In the genomic region with DNA sequence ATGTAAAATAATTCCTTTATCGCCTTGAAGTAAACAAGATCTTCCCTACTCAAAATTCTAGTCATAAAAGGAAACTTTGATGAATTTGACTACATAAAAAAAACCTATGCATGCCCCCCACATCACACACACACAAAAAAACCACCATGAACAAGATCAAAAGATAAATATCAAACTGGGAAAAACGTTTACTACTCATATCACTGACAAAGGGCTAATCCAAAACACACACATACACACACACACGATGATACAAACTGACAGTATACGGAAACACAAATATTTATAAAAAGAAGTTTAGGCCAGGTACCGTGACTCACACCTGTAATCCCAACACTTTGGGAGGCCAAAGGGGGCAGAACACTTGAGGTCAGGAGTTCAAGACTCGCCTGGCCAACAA, we compare ENCODE assay signal across 20 cellular contexts.
DNase-seq lines count a peak whose midpoint lies in the region; ATAC-seq and TF ChIP-seq lines count a peak whose summit lies in the region.
"Had no signal": no experiment of that assay in that cellular context is flagged by ENCODE, and none has a peak within 500 bp of the region (broad histone marks: within the 10 kb centered on the region; RNA-seq: fewer than 3 reads in every experiment).

No MANE protein-coding gene starts in this region.

- H3K36me3 Mint-ChIP-seq in activated CD4-positive, alpha-beta T cell treated with anti-CD3 and anti-CD28 coated beads for 36 hours (ENCODE audit: low read depth) = peaks cover 9% of the 10 kb centered on the region
- peaks cover 5% of the 10 kb centered on the region for H3K36me3 Mint-ChIP-seq in activated T-cell treated with anti-CD3 and anti-CD28 coated beads, Interleukin-2, amount 50 U/mL, for 4 hours (ENCODE audit: insufficient read depth)
- peaks cover 14% of the 10 kb centered on the region for H3K36me3 Mint-ChIP-seq in stimulated activated naive CD8-positive, alpha-beta T cell treated with anti-CD3 and anti-CD28 coated beads, Interleukin-15, Interleukin-2, amounts not matched to agents 100 ng/mL and 50 ng/mL, for 24 hours (ENCODE audit: low read depth)

- intact Hi-C loops in activated CD4-positive, alpha-beta T cell treated with anti-CD3 and anti-CD28 coated beads for 36 hours (cut with DNase I, micrococcal nuclease) = no loop called here
- intact Hi-C loops in vagina (cut with DNase I) = no loop called here

- H3K4me1 ChIP-seq in vagina = no peaks in the 10 kb centered on the region
- H3K4me1 ChIP-seq: Caco-2, HAP-1 had no signal

- H3K9me3 ChIP-seq in vagina = no peaks in the 10 kb centered on the region
- H3K9me3 ChIP-seq: BLaER1, Caco-2, HAP-1 had no signal

- TF ChIP-seq CTCF in vagina (IDR thresholded peaks at IDR 0.05) = no peak

- peak; percentile 49 for ATAC-seq in activated CD4-positive, alpha-beta T cell treated with anti-CD3 and anti-CD28 coated beads for 36 hours
- ATAC-seq in activated T-cell treated with anti-CD3 and anti-CD28 coated beads, Interleukin-2, amount 50 U/mL, for 4 hours = peak; percentile 43 to 76
- ATAC-seq: CD8-positive, alpha-beta T cell had no signal

- H3K4me1 Mint-ChIP-seq in activated CD4-positive, alpha-beta T cell treated with anti-CD3 and anti-CD28 coated beads for 36 hours = peaks cover 13% of the 10 kb centered on the region
- peaks cover 14% of the 10 kb centered on the region for H3K4me1 Mint-ChIP-seq in activated T-cell treated with anti-CD3 and anti-CD28 coated beads, Interleukin-2, amount 50 U/mL, for 4 hours (ENCODE audit: low read depth)
- peaks cover 15% of the 10 kb centered on the region for H3K4me1 Mint-ChIP-seq in stimulated activated naive CD8-positive, alpha-beta T cell treated with anti-CD3 and anti-CD28 coated beads, Interleukin-15, Interleukin-2, amounts not matched to agents 100 ng/mL and 50 ng/mL, for 24 hours (ENCODE audit: low read depth)
- H3K4me1 Mint-ChIP-seq: B cell had no signal

- peak overlapping the region; percentile 8 for H3K27ac Mint-ChIP-seq in activated CD4-positive, alpha-beta T cell treated with anti-CD3 and anti-CD28 coated beads for 36 hours
- peak overlapping the region; percentile 49 for H3K27ac Mint-ChIP-seq in stimulated activated naive CD8-positive, alpha-beta T cell treated with anti-CD3 and anti-CD28 coated beads, Interleukin-15, Interleukin-2, amounts not matched to agents 100 ng/mL and 50 ng/mL, for 24 hours
- H3K27ac Mint-ChIP-seq: B cell; CD8-positive, alpha-beta T cell; HFFc6 had no signal

- CTCF ChIA-PET in activated CD4-positive, alpha-beta T cell treated with anti-CD3 and anti-CD28 coated beads for 36 hours (lab: Charles Lee) = interaction anchor here (0.5 kb wide), 1 partner anchor 56 kb away, joined by 4 read pairs; no protein-coding TSS in a partner anchor

- no peak overlapping the region for H3K27ac ChIP-seq in vagina
- H3K27ac ChIP-seq: 22Rv1, BLaER1, C4-2B had no signal

- no peak for DNase-seq in activated CD4-positive, alpha-beta T cell treated with anti-CD3 and anti-CD28 coated beads for 36 hours
- no peak for DNase-seq in activated CD4-positive, alpha-beta T cell treated with anti-CD3 and anti-CD28 coated beads, Interleukin-2, amount 50 U/mL, for 4 hours
- DNase-seq in activated T-cell treated with anti-CD3 and anti-CD28 coated beads, Interleukin-2, amount 50 U/mL, for 4 hours = no peak
- DNase-seq in activated T-cell treated with anti-CD3 and anti-CD28 coated beads, Interleukin-2, amount 50 U/mL, for 48 hours = no peak
- peak; percentile 4 for DNase-seq in stimulated activated CD4-positive, alpha-beta T cell treated with anti-CD3 and anti-CD28 coated beads, Interleukin-15, amount 100 ng/mL, for 24 hours
- DNase-seq in stimulated activated CD4-positive, alpha-beta T cell treated with anti-CD3 and anti-CD28 coated beads, Interleukin-2, amount 100 ng/mL, for 48 hours = no peak
- DNase-seq in vagina (ENCODE audit: extremely low spot score in 2 of 2) = no peak
- DNase-seq: Caco-2; CD4-positive, CD25-positive, alpha-beta regulatory T cell; CD8-positive, alpha-beta T cell; DMS153; DND-41; GOT3; HFFc6 had no signal

- no peak overlapping the region for H3K4me3 Mint-ChIP-seq in activated CD4-positive, alpha-beta T cell treated with anti-CD3 and anti-CD28 coated beads for 36 hours
- H3K4me3 Mint-ChIP-seq in activated T-cell treated with anti-CD3 and anti-CD28 coated beads, Interleukin-2, amount 50 U/mL, for 4 hours = no peak overlapping the region
- H3K4me3 Mint-ChIP-seq in stimulated activated naive CD8-positive, alpha-beta T cell treated with anti-CD3 and anti-CD28 coated beads, Interleukin-15, Interleukin-2, amounts not matched to agents 100 ng/mL and 50 ng/mL, for 24 hours = no peak overlapping the region
- H3K4me3 Mint-ChIP-seq: B cell; CD4-positive, CD25-positive, alpha-beta regulatory T cell; CD8-positive, alpha-beta T cell; HFFc6 had no signal

- H3K36me3 ChIP-seq in vagina = peaks cover 0 to 4% of the 10 kb centered on the region in 2 donors

- POLR2A ChIA-PET in activated CD4-positive, alpha-beta T cell treated with anti-CD3 and anti-CD28 coated beads for 36 hours (lab: Charles Lee) = no interaction called here

- no peaks in the 10 kb centered on the region for H3K9me3 Mint-ChIP-seq in activated CD4-positive, alpha-beta T cell treated with anti-CD3 and anti-CD28 coated beads for 36 hours (ENCODE audit: low read depth)
- H3K9me3 Mint-ChIP-seq in activated T-cell treated with anti-CD3 and anti-CD28 coated beads, Interleukin-2, amount 50 U/mL, for 4 hours = no peaks in the 10 kb centered on the region
- H3K9me3 Mint-ChIP-seq in stimulated activated naive CD8-positive, alpha-beta T cell treated with anti-CD3 and anti-CD28 coated beads, Interleukin-15, Interleukin-2, amounts not matched to agents 100 ng/mL and 50 ng/mL, for 24 hours = no peaks in the 10 kb centered on the region
- H3K9me3 Mint-ChIP-seq: CD4-positive, CD25-positive, alpha-beta regulatory T cell; CD8-positive, alpha-beta T cell; HFFc6 had no signal

- no peak overlapping the region for H3K4me3 ChIP-seq in vagina
- H3K4me3 ChIP-seq: BLaER1, HAP-1 had no signal

- no peaks in the 10 kb centered on the region for H3K27me3 ChIP-seq in vagina
- H3K27me3 ChIP-seq: BLaER1 had no signal

- TF ChIP-seq POLR2A in vagina (IDR thresholded peaks at IDR 0.05) = no peak

- H3K27me3 Mint-ChIP-seq in activated CD4-positive, alpha-beta T cell treated with anti-CD3 and anti-CD28 coated beads for 36 hours = no peaks in the 10 kb centered on the region
- H3K27me3 Mint-ChIP-seq in activated T-cell treated with anti-CD3 and anti-CD28 coated beads, Interleukin-2, amount 50 U/mL, for 4 hours (ENCODE audit: low read depth) = no peaks in the 10 kb centered on the region
- no peaks in the 10 kb centered on the region for H3K27me3 Mint-ChIP-seq in stimulated activated naive CD8-positive, alpha-beta T cell treated with anti-CD3 and anti-CD28 coated beads, Interleukin-15, Interleukin-2, amounts not matched to agents 100 ng/mL and 50 ng/mL, for 24 hours
- H3K27me3 Mint-ChIP-seq: B cell; CD4-positive, CD25-positive, alpha-beta regulatory T cell had no signal
